In the genomic region with DNA sequence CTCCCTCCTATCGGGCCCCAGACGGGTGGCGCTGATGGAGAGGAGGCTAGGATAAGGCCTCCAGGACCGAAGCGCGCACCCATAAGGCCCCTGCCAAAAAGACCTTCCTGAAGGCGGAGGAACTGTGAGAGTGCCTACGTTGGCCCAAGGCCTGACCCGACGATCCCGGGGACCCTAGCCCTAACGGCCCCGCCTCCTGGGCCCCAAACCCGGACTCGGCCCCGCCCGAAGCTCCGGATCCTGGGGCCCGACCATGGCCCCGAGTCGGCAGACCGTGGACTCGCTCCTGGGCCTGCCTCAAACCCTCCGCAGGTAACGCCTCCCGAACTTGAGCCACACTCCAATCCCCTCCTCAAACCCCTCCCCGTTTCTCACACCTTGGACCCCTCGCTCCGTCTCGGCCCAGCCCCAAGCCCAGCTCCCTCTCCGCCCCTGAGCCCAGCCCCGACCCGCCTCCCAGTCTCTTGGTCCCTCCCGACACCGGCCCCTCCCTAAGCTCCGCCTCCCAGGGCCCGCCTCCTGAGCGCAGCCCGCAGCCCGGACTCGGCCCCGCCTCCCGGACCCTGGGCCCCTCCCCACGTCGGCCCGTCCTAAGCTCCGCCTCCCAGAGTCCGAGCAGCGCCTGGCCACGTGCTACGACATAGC, we compare ENCODE assay signal across 8 cellular contexts. TPM values are rescaled to one million over a fixed set of nuclear protein-coding genes. Genes with fewer than 3 reads are reported as not detected.
DNase-seq lines count a peak whose midpoint lies in the region; ATAC-seq and TF ChIP-seq lines count a peak whose summit lies in the region.
"Not testable (repeated sequence)": the region's sequence is repeated elsewhere in the genome, so short reads cannot be mapped to it uniquely, and the experiment has no call there.

No MANE protein-coding gene starts in this region.

- not testable (repeated sequence) for H3K4me1 Mint-ChIP-seq in CD8-positive, alpha-beta T cell (ENCODE audit: low read depth)

- not testable (repeated sequence) for ATAC-seq in CD8-positive, alpha-beta T cell
- peak; percentile 35 for ATAC-seq in GM21367 (IDR thresholded peaks at IDR 0.05; ENCODE audit: unreplicated experiment)
- ATAC-seq in stimulated activated naive CD8-positive, alpha-beta T cell treated with anti-CD3 and anti-CD28 coated beads, Interleukin-15, Interleukin-2, amounts not matched to agents 100 U/mL and 50 U/mL, for 24 hours, result peak; percentile 16

- DNase-seq in CD8-positive, alpha-beta T cell; adrenal gland; stimulated activated naive CD8-positive, alpha-beta T cell treated with anti-CD3 and anti-CD28 coated beads, Interleukin-15, Interleukin-2, amounts not matched to agents 100 U/mL and 50 U/mL, for 24 hours: not testable (repeated sequence)
- DNase-seq in HPDE6-E6E7 (ENCODE audit: extremely low spot score), result peak; percentile 37
- peak; percentile 16 for DNase-seq in OCI-M2 (lab: John Stamatoyannopoulos, UW; ENCODE audit: unreplicated experiment)
- DNase-seq in fibroblast of mammary gland (ENCODE audit: low read depth), result peak; percentile 68

- H3K36me3 Mint-ChIP-seq in CD8-positive, alpha-beta T cell, result not testable (repeated sequence)

- not testable (repeated sequence) for TF ChIP-seq CTCF in CD8-positive, alpha-beta T cell (IDR thresholded peaks at IDR 0.05); adrenal gland (IDR thresholded peaks at IDR 0.05); fibroblast of mammary gland (conservative IDR thresholded peaks at IDR 0.05; ENCODE audit: control insufficient read depth, insufficient read depth, low read depth, low read length)

- H3K27ac ChIP-seq in CD8-positive, alpha-beta T cell (ENCODE audit: low read depth, low read length), result peak overlapping the region; percentile 80
- H3K27ac ChIP-seq in adrenal gland (peak overlapping the region in 3 of 5 donors; percentile 27 to 94 (median 63)), mesodermal cell (ENCODE audit: low read depth, low read length, severe bottlenecking) (peak overlapping the region; percentile 36)

- peak overlapping the region; percentile 94 for H3K4me3 Mint-ChIP-seq in CD8-positive, alpha-beta T cell

- peak; percentile 25 to 41 for TF ChIP-seq POLR2A in adrenal gland (IDR thresholded peaks at IDR 0.05)

- WGBS in adrenal gland, 4 donors, result 0 to 3% (median 1%) methylated on average over 4 to 51 of the region's 51 CpGs
- 5 to 7% methylated on average over 20 to 35 of the region's 51 CpGs for WGBS in mesodermal cell (ENCODE audit: insufficient coverage in 2 of 2), 2 experiments

- peak overlapping the region; percentile 96 for H3K4me3 ChIP-seq in CD8-positive, alpha-beta T cell (ENCODE audit: low read depth, low read length)
- H3K4me3 ChIP-seq in adrenal gland (peak overlapping the region in 3 of 4 donors; percentile 18 to 74 (median 39)), fibroblast of mammary gland (ENCODE audit: control insufficient read depth, low read depth, low read length) (peak overlapping the region; percentile 52), mesodermal cell (ENCODE audit: extremely low read depth, insufficient read depth, low read length, poor library complexity, severe bottlenecking) (peak overlapping the region; percentile 47)

- H3K27me3 Mint-ChIP-seq in CD8-positive, alpha-beta T cell (ENCODE audit: low read depth), result not testable (repeated sequence)

- POLR2A ChIA-PET in CD8-positive, alpha-beta T cell (lab: Charles Lee), result not testable (repeated sequence)

- not testable (repeated sequence) for H3K27me3 ChIP-seq in CD8-positive, alpha-beta T cell (ENCODE audit: insufficient read depth, low read length); adrenal gland

- H3K9me3 Mint-ChIP-seq in CD8-positive, alpha-beta T cell, result not testable (repeated sequence)

- CTCF ChIA-PET in CD8-positive, alpha-beta T cell (lab: Charles Lee), result not testable (repeated sequence)

- H3K9me3 ChIP-seq in CD8-positive, alpha-beta T cell (ENCODE audit: low read length); adrenal gland (replicated peaks in 1 of 3); mesodermal cell (ENCODE audit: control insufficient read depth, low read length): not testable (repeated sequence)

- H3K4me1 ChIP-seq in CD8-positive, alpha-beta T cell (ENCODE audit: insufficient read depth, low read length); adrenal gland (replicated peaks in 1 of 2); mesodermal cell (ENCODE audit: control insufficient read depth, insufficient read depth, low read length, poor library complexity, severe bottlenecking): not testable (repeated sequence)

- H3K36me3 ChIP-seq in CD8-positive, alpha-beta T cell (ENCODE audit: insufficient read depth, low read length); adrenal gland (replicated peaks in 1 of 2); mesodermal cell (ENCODE audit: control insufficient read depth, insufficient read depth, low read length): not testable (repeated sequence)

- intact Hi-C loops in CD8-positive, alpha-beta T cell (cut with DNase I, micrococcal nuclease), result loop anchor here (1.0 to 10.0 kb wide), 6 partner anchors 27 to 646 kb away; a partner anchor contains a TSS
- intact Hi-C loops in adrenal gland (cut with DNase I), result not testable (repeated sequence)

- H3K27ac Mint-ChIP-seq in CD8-positive, alpha-beta T cell, result peak overlapping the region; percentile 95

RNA-seq across cellular contexts. Expression of a gene that starts 46.5 kb away (rescaled TPM):
- not detected for total RNA-seq in CD8-positive, alpha-beta T cell
- not detected for total RNA-seq in adrenal gland
- not detected for polyA plus RNA-seq in adrenal gland
- polyA plus RNA-seq in mesodermal cell (2013, experiment 1 of 2), result not detected
- not detected for polyA plus RNA-seq in mesodermal cell (2013, experiment 2 of 2)

Comparison
In these comparisons a context has a peak if more than half of its experiments do, and no peak if none do; other contexts are left out.
1. H3K4me3 ChIP-seq: peak in every context shown above with its lines; median percentile 96 in CD8-positive, alpha-beta T cell; 52 in fibroblast of mammary gland; 47 in mesodermal cell; 39 in adrenal gland.